17 cellular contexts compared by ENCODE assay signal in genomic region chr18:42087195-42087594, GRCh38.
DNase-seq lines count a peak whose midpoint lies in the region; ATAC-seq, FAIRE-seq and TF ChIP-seq lines count a peak whose summit lies in the region.
"Had no signal": no experiment of that assay in that cellular context is flagged by ENCODE, and none has a peak within 500 bp of the region (broad histone marks: within the 10 kb centered on the region; RNA-seq: fewer than 3 reads in every experiment).

No MANE protein-coding gene starts in this region.

- no peak overlapping the region for H2AFZ ChIP-seq in Karpas-422 (ENCODE audit: low read length)
- H2AFZ ChIP-seq in astrocyte (ENCODE audit: low read depth, low read length) = no peak overlapping the region
- H2AFZ ChIP-seq: GM23248 had no signal

- H3K27ac ChIP-seq in Karpas-422 (ENCODE audit: low read length) (no peak overlapping the region), astrocyte (ENCODE audit: low read depth, low read length) (no peak overlapping the region), endodermal cell (ENCODE audit: low read depth, low read length) (no peak overlapping the region)
- no peak overlapping the region for H3K27ac ChIP-seq in effector memory CD4-positive, alpha-beta T cell (ENCODE audit: insufficient read depth, low read length, poor library complexity, severe bottlenecking)
- H3K27ac ChIP-seq: A549, GM23248, KMS-11 had no signal

- H3K4me1 Mint-ChIP-seq in astrocyte (ENCODE audit: low read depth, unreplicated experiment) (peaks cover 18% of the 10 kb centered on the region), endodermal cell (peaks cover 26% of the 10 kb centered on the region), memory B cell (no peaks in the 10 kb centered on the region)
- H3K4me1 Mint-ChIP-seq: IgD-negative memory B cell had no signal

- H3K4me2 ChIP-seq in Karpas-422 (ENCODE audit: low read depth, low read length, poor library complexity, severe bottlenecking) (no peak overlapping the region), astrocyte (ENCODE audit: low read length) (peak overlapping the region; percentile 18)
- H3K4me2 ChIP-seq: A549, KMS-11 had no signal

- H3K4me3 ChIP-seq in Karpas-422 (ENCODE audit: low read length) (no peak overlapping the region), astrocyte (ENCODE audit: insufficient read depth, low read depth, low read length) (no peak overlapping the region), endodermal cell (ENCODE audit: low read length) (peak overlapping the region; percentile 42), MG63 (no peak overlapping the region)
- H3K4me3 ChIP-seq in effector memory CD4-positive, alpha-beta T cell (ENCODE audit: insufficient read depth, low read depth, low read length, poor library complexity, severe bottlenecking) = no peak overlapping the region
- H3K4me3 ChIP-seq: A549, GM23248 had no signal

- no peaks in the 10 kb centered on the region for H3K27me3 ChIP-seq in Karpas-422 (ENCODE audit: low read length)
- H3K27me3 ChIP-seq in astrocyte (ENCODE audit: insufficient read depth, low read length) = no peaks in the 10 kb centered on the region
- no peaks in the 10 kb centered on the region for H3K27me3 ChIP-seq in endodermal cell (ENCODE audit: control insufficient read depth, insufficient read depth, low read length, poor library complexity, severe bottlenecking)
- H3K27me3 ChIP-seq in effector memory CD4-positive, alpha-beta T cell (replicated peaks; ENCODE audit: control insufficient read depth, insufficient read depth, low read length, poor library complexity, severe bottlenecking) = no peaks in the 10 kb centered on the region
- no peaks in the 10 kb centered on the region for H3K27me3 ChIP-seq in MG63
- H3K27me3 ChIP-seq: BE2C had no signal

- no peaks in the 10 kb centered on the region for H3K9me2 ChIP-seq in Karpas-422 (replicated peaks; ENCODE audit: insufficient read depth, low read length)

- TF ChIP-seq CTCF in astrocyte (IDR thresholded peaks at IDR 0.05; ENCODE audit: insufficient read depth, low read depth, low read length) (no peak), endodermal cell (conservative IDR thresholded peaks at IDR 0.05) (no peak)

- H3K9ac ChIP-seq in Karpas-422 (ENCODE audit: low read length) (no peak overlapping the region), astrocyte (ENCODE audit: low read length) (no peak overlapping the region), endodermal cell (ENCODE audit: extremely low read depth, low read length, poor library complexity, severe bottlenecking) (no peak overlapping the region)
- H3K9ac ChIP-seq: GM23248, KMS-11 had no signal

- no peaks in the 10 kb centered on the region for H3K9me3 Mint-ChIP-seq in astrocyte (ENCODE audit: unreplicated experiment)
- peaks cover 16% of the 10 kb centered on the region for H3K9me3 Mint-ChIP-seq in endodermal cell
- peaks cover 4% of the 10 kb centered on the region for H3K9me3 Mint-ChIP-seq in memory B cell

- H3K79me2 ChIP-seq in Karpas-422 (ENCODE audit: low read length) (no peaks in the 10 kb centered on the region), astrocyte (ENCODE audit: insufficient read depth, low read length) (no peaks in the 10 kb centered on the region)

- H3K27ac Mint-ChIP-seq in astrocyte (ENCODE audit: unreplicated experiment) (no peak overlapping the region), endodermal cell (no peak overlapping the region), memory B cell (peak overlapping the region; percentile 25)
- H3K27ac Mint-ChIP-seq: IgD-negative memory B cell had no signal

- H4K20me1 ChIP-seq in Karpas-422 (ENCODE audit: insufficient read depth, low read depth, low read length) = no peaks in the 10 kb centered on the region
- H4K20me1 ChIP-seq in astrocyte (ENCODE audit: insufficient read depth, low read length) = no peaks in the 10 kb centered on the region

- DNase-seq in Karpas-422 (peak; percentile 63), astrocyte (ENCODE audit: low read depth) (no peak), endodermal cell (no peak), memory B cell (ENCODE audit: low spot score in 2 of 2) (no peak), MG63 (no peak)
- DNase-seq in effector memory CD4-positive, alpha-beta T cell = no peak
- DNase-seq: BE2C; CD4-positive, alpha-beta memory T cell; GM23248 had no signal

- H3K4me1 ChIP-seq in Karpas-422 (ENCODE audit: low read length) = no peaks in the 10 kb centered on the region
- H3K4me1 ChIP-seq in astrocyte (ENCODE audit: insufficient read depth, low read length) = peaks cover 12% of the 10 kb centered on the region
- no peaks in the 10 kb centered on the region for H3K4me1 ChIP-seq in endodermal cell (ENCODE audit: control insufficient read depth, insufficient read depth, low read length)
- H3K4me1 ChIP-seq in effector memory CD4-positive, alpha-beta T cell (ENCODE audit: control insufficient read depth, insufficient read depth, low read length, poor library complexity, severe bottlenecking) = no peaks in the 10 kb centered on the region
- H3K4me1 ChIP-seq: A549, BE2C had no signal

- ATAC-seq in memory B cell (ENCODE audit: low read depth) = peak; percentile 24
- ATAC-seq in GM19452 (IDR thresholded peaks at IDR 0.05; ENCODE audit: unreplicated experiment) = no peak
- ATAC-seq in GM19351 (IDR thresholded peaks at IDR 0.05; ENCODE audit: unreplicated experiment) = no peak
- ATAC-seq: A549, HCT116 had no signal

- FAIRE-seq in astrocyte (lab: Jason Lieb, UNC) = no peak
- FAIRE-seq: A549, GM12892, H54 had no signal

- 91 to 92% methylated on average over 5 to 7 of the region's 7 CpGs for WGBS in endodermal cell (ENCODE audit: insufficient coverage in 1 of 2, insufficient read length in 1 of 2), 2 experiments

- H3K36me3 Mint-ChIP-seq in astrocyte (ENCODE audit: low read depth, unreplicated experiment) (peaks cover 7% of the 10 kb centered on the region), endodermal cell (ENCODE audit: low read depth) (peaks cover 32% of the 10 kb centered on the region), memory B cell (peaks cover 28% of the 10 kb centered on the region)

- H3K9me3 ChIP-seq in Karpas-422 (ENCODE audit: low read length) = no peaks in the 10 kb centered on the region
- H3K9me3 ChIP-seq in astrocyte (ENCODE audit: insufficient read depth, low read depth, low read length) = no peaks in the 10 kb centered on the region
- H3K9me3 ChIP-seq in endodermal cell (ENCODE audit: control insufficient read depth, low read length) = peaks cover 40% of the 10 kb centered on the region
- H3K9me3 ChIP-seq in effector memory CD4-positive, alpha-beta T cell (ENCODE audit: control insufficient read depth, low read length) = no peaks in the 10 kb centered on the region
- H3K9me3 ChIP-seq in MG63 = no peaks in the 10 kb centered on the region
- H3K9me3 ChIP-seq: A549, BE2C had no signal

- H3K4me3 Mint-ChIP-seq in astrocyte (ENCODE audit: unreplicated experiment) (no peak overlapping the region), endodermal cell (no peak overlapping the region), memory B cell (no peak overlapping the region)
- H3K4me3 Mint-ChIP-seq: CD4-positive, alpha-beta memory T cell had no signal

- no peaks in the 10 kb centered on the region for H3K27me3 Mint-ChIP-seq in astrocyte (ENCODE audit: low read depth, unreplicated experiment)
- no peaks in the 10 kb centered on the region for H3K27me3 Mint-ChIP-seq in endodermal cell (ENCODE audit: insufficient read depth)
- H3K27me3 Mint-ChIP-seq in memory B cell = no peaks in the 10 kb centered on the region
- H3K27me3 Mint-ChIP-seq: CD4-positive, alpha-beta memory T cell; IgD-negative memory B cell had no signal

- H3K36me3 ChIP-seq in Karpas-422 (ENCODE audit: insufficient read depth, low read length) (peaks cover 17% of the 10 kb centered on the region), astrocyte (ENCODE audit: insufficient read depth, low read length) (peaks cover 2% of the 10 kb centered on the region), endodermal cell (ENCODE audit: control insufficient read depth, insufficient read depth, low read length) (peaks cover 34% of the 10 kb centered on the region), MG63 (peaks cover 5% of the 10 kb centered on the region)
- H3K36me3 ChIP-seq in effector memory CD4-positive, alpha-beta T cell (ENCODE audit: control insufficient read depth, insufficient read depth, low read length) = no peaks in the 10 kb centered on the region
- H3K36me3 ChIP-seq: BE2C had no signal
